In the genomic region with DNA sequence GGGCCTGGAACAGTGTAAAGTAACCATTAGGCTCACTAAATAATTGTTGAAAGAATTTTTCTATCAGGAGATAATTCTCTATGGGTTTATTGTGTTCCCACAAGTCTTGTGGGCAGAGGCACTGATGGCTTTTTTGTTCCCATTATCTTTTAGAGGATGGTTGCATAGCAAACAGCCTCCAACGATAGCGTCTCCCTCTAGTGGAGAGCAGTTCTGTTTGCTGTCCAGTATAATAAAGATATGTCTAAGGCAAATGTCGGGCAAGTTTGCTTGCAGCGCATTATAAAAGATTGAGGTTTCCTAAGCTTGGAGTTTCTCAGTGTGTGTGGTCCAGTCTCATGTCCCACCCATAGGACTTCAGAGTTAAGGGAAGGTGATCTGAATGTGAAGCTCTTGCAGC, we compare ENCODE assay signal across 12 cellular contexts. TPM values are rescaled to one million over a fixed set of nuclear protein-coding genes. Genes with fewer than 3 reads are reported as not detected.
DNase-seq lines count a peak whose midpoint lies in the region; ATAC-seq, FAIRE-seq and TF ChIP-seq lines count a peak whose summit lies in the region.
"Had no signal": no experiment of that assay in that cellular context is flagged by ENCODE, and none has a peak within 500 bp of the region (broad histone marks: within the 10 kb centered on the region; RNA-seq: fewer than 3 reads in every experiment).

No MANE protein-coding gene starts in this region.

- no peak for TF ChIP-seq EP300 in H1 (IDR thresholded peaks at IDR 0.05; ENCODE audit: borderline replicate concordance in 1 of 2, low read depth in 2 of 2, low read length in 2 of 2)

- H2AFZ ChIP-seq in H1 (ENCODE audit: low read length) = no peak overlapping the region

- WGBS in H1 (ENCODE audit: extremely low coverage in 1 of 2, insufficient coverage in 1 of 2, insufficient read length in 1 of 2, insufficient replicate concordance in 2 of 2, low coverage in 1 of 2, low lambda C conversion rate in 2 of 2, missing lambda C conversion rate in 1 of 2), 2 experiments = 56% methylated on average over 4 of the region's 4 CpGs; no CpG with 5 or more reads in 1 of the 2 experiments

- H3K18ac ChIP-seq in H1 (ENCODE audit: extremely low read depth, low read length) = no peak overlapping the region

- TF ChIP-seq CTCF in GM12864 (IDR thresholded peaks at IDR 0.05; ENCODE audit: low read depth, low read length, missing control alignments) = peak; percentile 38
- TF ChIP-seq CTCF in H1 (IDR thresholded peaks at IDR 0.05; ENCODE audit: control extremely low read depth in 1 of 3, insufficient read depth in 1 of 3, low read depth in 1 of 3, low read length in 3 of 3) = peak in 2 of 3 experiments; percentile 52 to 68; a peak in 3 of 4 replicates

- H3K4me2 ChIP-seq in H1 (ENCODE audit: insufficient read depth in 1 of 2, low read depth in 2 of 2, low read length in 2 of 2) = no peak overlapping the region; a peak in 1 of 4 replicates

- H4K5ac ChIP-seq in H1 (ENCODE audit: insufficient read length, low read depth, low read length) = no peak overlapping the region

- H3K36me3 ChIP-seq in H1 (ENCODE audit: control insufficient read depth in 2 of 4, insufficient read depth in 4 of 4, low read length in 3 of 4) = peaks cover 0 to 6% (median 0%) of the 10 kb centered on the region in 4 experiments; a peak in 1 of 8 replicates
- H3K36me3 ChIP-seq: sigmoid colon had no signal

- peak; percentile 7 for DNase-seq in ACHN
- DNase-seq in GM12864 (ENCODE audit: low read depth) = no peak
- peak; percentile 11 for DNase-seq in NCI-H345 treated with DMSO at 0.1 percent for 48 hours (lab: John Stamatoyannopoulos, UW; ENCODE audit: unreplicated experiment)
- no peak for DNase-seq in H1 (ENCODE audit: low read depth in 1 of 2, low spot score in 2 of 2)
- DNase-seq in GDM1 (lab: John Stamatoyannopoulos, UW) = no peak
- no peak for DNase-seq in activated T-helper 2 cell treated with anti-CD3 and anti-CD28 coated beads, Interferon-gamma antibody, Interleukin-2, Interleukin-4, amounts not matched to agents 10 μg/mL and 5 μg/mL and 100 μg/mL, durations not matched to agents 14 hours and 24 hours and 36 hours (ENCODE audit: low spot score)
- DNase-seq in effector memory CD8-positive, alpha-beta T cell = no peak
- DNase-seq in NOMO-1 treated with DMSO at 0.1 percent for 48 hours (lab: John Stamatoyannopoulos, UW; ENCODE audit: unreplicated experiment) = no peak
- DNase-seq: NCI-H1105, T-helper 2 cell had no signal

- peaks cover 0 to 5% (median 2%) of the 10 kb centered on the region in 4 experiments; a peak in 3 of 7 replicates for H3K4me1 ChIP-seq in H1 (replicated peaks in 1 of 4; ENCODE audit: control insufficient read depth in 3 of 4, insufficient read depth in 4 of 4, low read length in 3 of 4)

- no peaks in the 10 kb centered on the region for H3K9me3 Mint-ChIP-seq in activated T-helper 2 cell treated with anti-CD3 and anti-CD28 coated beads, Interferon-gamma antibody, Interleukin-2, Interleukin-4, amounts not matched to agents 10 μg/mL and 5 μg/mL and 100 μg/mL, durations not matched to agents 14 hours and 24 hours and 36 hours
- H3K9me3 Mint-ChIP-seq in effector memory CD8-positive, alpha-beta T cell = no peaks in the 10 kb centered on the region

- H4K8ac ChIP-seq in H1 (ENCODE audit: extremely low read depth, insufficient read depth, low read length) = no peak overlapping the region

- no peaks in the 10 kb centered on the region for H3K36me3 Mint-ChIP-seq in activated T-helper 2 cell treated with anti-CD3 and anti-CD28 coated beads, Interferon-gamma antibody, Interleukin-2, Interleukin-4, amounts not matched to agents 10 μg/mL and 5 μg/mL and 100 μg/mL, durations not matched to agents 14 hours and 24 hours and 36 hours (ENCODE audit: low read depth)
- H3K36me3 Mint-ChIP-seq in effector memory CD8-positive, alpha-beta T cell (ENCODE audit: insufficient read depth) = no peaks in the 10 kb centered on the region

- H3K27me3 ChIP-seq in H1 (replicated peaks in 1 of 4; ENCODE audit: control insufficient read depth in 3 of 4, extremely low read depth in 1 of 4, insufficient read depth in 3 of 4, low read length in 3 of 4) = peaks cover 36 to 83% (median 62%) of the 10 kb centered on the region in 4 experiments

- H4K20me1 ChIP-seq in H1 (replicated peaks in 1 of 2; ENCODE audit: control insufficient read depth in 1 of 2, insufficient read depth in 2 of 2, low read length in 2 of 2) = peaks cover 3 to 5% of the 10 kb centered on the region in 2 experiments

- H4K91ac ChIP-seq in H1 (replicated peaks; ENCODE audit: insufficient read length, low read length) = no peak overlapping the region

- TF ChIP-seq RAD21 in H1 (IDR thresholded peaks at IDR 0.05 in 1 of 2, conservative IDR thresholded peaks at IDR 0.05 in 1 of 2; ENCODE audit: low read depth in 2 of 2, low read length in 2 of 2) = peak; percentile 30 to 50

- H3K79me2 ChIP-seq in H1 (ENCODE audit: control insufficient read depth in 1 of 2, insufficient read depth in 2 of 2, low read length in 2 of 2) = no peaks in the 10 kb centered on the region

- H3K4ac ChIP-seq in H1 (replicated peaks; ENCODE audit: insufficient read length, low read depth, low read length) = no peak overlapping the region

- no peak overlapping the region for H2BK120ac ChIP-seq in H1 (replicated peaks; ENCODE audit: low read depth, low read length)

- TF ChIP-seq POLR2A in H1 (IDR thresholded peaks at IDR 0.05; ENCODE audit: control extremely low read depth in 1 of 2, low read depth in 2 of 2, low read length in 2 of 2) = no peak

- no peak overlapping the region for H2BK20ac ChIP-seq in H1 (ENCODE audit: low read length)

- H3K4me1 Mint-ChIP-seq in activated T-helper 2 cell treated with anti-CD3 and anti-CD28 coated beads, Interferon-gamma antibody, Interleukin-2, Interleukin-4, amounts not matched to agents 10 μg/mL and 5 μg/mL and 100 μg/mL, durations not matched to agents 14 hours and 24 hours and 36 hours (ENCODE audit: low read depth) = peaks cover 2% of the 10 kb centered on the region
- peaks cover 0 to 2% of the 10 kb centered on the region in 2 donors for H3K4me1 Mint-ChIP-seq in effector memory CD8-positive, alpha-beta T cell (ENCODE audit: low read depth in 2 of 2)

- H2AK5ac ChIP-seq in H1 (ENCODE audit: low read depth, low read length) = no peak overlapping the region

- no peak overlapping the region for H3K4me3 Mint-ChIP-seq in activated T-helper 2 cell treated with anti-CD3 and anti-CD28 coated beads, Interferon-gamma antibody, Interleukin-2, Interleukin-4, amounts not matched to agents 10 μg/mL and 5 μg/mL and 100 μg/mL, durations not matched to agents 14 hours and 24 hours and 36 hours (ENCODE audit: low read depth)
- no peak overlapping the region for H3K4me3 Mint-ChIP-seq in effector memory CD8-positive, alpha-beta T cell

- H3K9me3 ChIP-seq in H1 (ENCODE audit: insufficient read depth in 2 of 2, low read depth in 1 of 2, low read length in 1 of 2) = no peaks in the 10 kb centered on the region
- H3K9me3 ChIP-seq: sigmoid colon had no signal

- H3K23ac ChIP-seq in H1 (ENCODE audit: insufficient read length) = no peak overlapping the region

- intact Hi-C loops in activated T-helper 2 cell treated with anti-CD3 and anti-CD28 coated beads, Interferon-gamma antibody, Interleukin-2, Interleukin-4, amounts not matched to agents 10 μg/mL and 5 μg/mL and 100 μg/mL, durations not matched to agents 14 hours and 24 hours and 36 hours (cut with micrococcal nuclease) = no loop called here

- H3K4me3 ChIP-seq in GM12864 (ENCODE audit: low read depth, low read length) (no peak overlapping the region), H1 (ENCODE audit: extremely low read depth in 1 of 4, insufficient read depth in 2 of 4, low read depth in 3 of 4, low read length in 4 of 4) (no peak overlapping the region)
- H3K4me3 ChIP-seq: sigmoid colon had no signal

- in situ Hi-C loops in ACHN (cut with HindIII; ENCODE audit: low pct_ligation_motif_present, low pct_unique_long_range_greater_than_20kb, low sequenced_read_pairs) = no loop called here

- no peak for FAIRE-seq in H1 (lab: Jason Lieb, UNC)

- H3K23me2 ChIP-seq in H1 (ENCODE audit: low read depth, low read length) = peaks cover 12% of the 10 kb centered on the region; the same call in 1 of the 2 replicates

- H3K79me1 ChIP-seq in H1 (ENCODE audit: low read depth, low read length) = no peaks in the 10 kb centered on the region

- H2BK5ac ChIP-seq in H1 (ENCODE audit: low read depth, low read length) = no peak overlapping the region

- no peak overlapping the region for H3K9ac ChIP-seq in H1 (replicated peaks in 1 of 4; ENCODE audit: extremely low read depth in 1 of 4, low read depth in 3 of 4, low read length in 3 of 4)

- POLR2A ChIA-PET in H1 (lab: Charles Lee; ENCODE audit: partially characterized antibody) = no interaction called here

- H3K27ac ChIP-seq in H1 (ENCODE audit: low read depth, low read length) = no peak overlapping the region
- H3K27ac ChIP-seq: sigmoid colon had no signal

- no peak overlapping the region for H3K14ac ChIP-seq in H1 (ENCODE audit: insufficient read length)

- no peak overlapping the region for H3K56ac ChIP-seq in H1 (replicated peaks; ENCODE audit: insufficient read length, low read depth, low read length)

- no peak overlapping the region for H3K27ac Mint-ChIP-seq in activated T-helper 2 cell treated with anti-CD3 and anti-CD28 coated beads, Interferon-gamma antibody, Interleukin-2, Interleukin-4, amounts not matched to agents 10 μg/mL and 5 μg/mL and 100 μg/mL, durations not matched to agents 14 hours and 24 hours and 36 hours
- no peak overlapping the region for H3K27ac Mint-ChIP-seq in effector memory CD8-positive, alpha-beta T cell

- peaks cover 39% of the 10 kb centered on the region for H3K27me3 Mint-ChIP-seq in activated T-helper 2 cell treated with anti-CD3 and anti-CD28 coated beads, Interferon-gamma antibody, Interleukin-2, Interleukin-4, amounts not matched to agents 10 μg/mL and 5 μg/mL and 100 μg/mL, durations not matched to agents 14 hours and 24 hours and 36 hours (ENCODE audit: low read depth)
- H3K27me3 Mint-ChIP-seq in effector memory CD8-positive, alpha-beta T cell = peaks cover 24 to 32% of the 10 kb centered on the region in 2 donors

- ATAC-seq in effector memory CD8-positive, alpha-beta T cell (replicated peaks) = no peak

- H2BK15ac ChIP-seq in H1 (ENCODE audit: low read length) = no peak overlapping the region

- CTCF ChIA-PET in H1 (lab: Charles Lee; ENCODE audit: partially characterized antibody) = interaction anchor here (0.7 to 1.8 kb wide), 16 partner anchors 17 to 110 kb away, joined by 3 to 6 read pairs (median 3); a partner anchor contains a TSS

- no peak overlapping the region for H2BK12ac ChIP-seq in H1 (ENCODE audit: low read depth, low read length)

RNA-seq across cellular contexts. Expression of a gene that starts 1.3 kb away (rescaled TPM):
- 0.28 and 0.29 TPM in 2 replicates for total RNA-seq in H1 (2021; fragmentation: NEBNext Ultra II Directional; extraction: Animal tissue kit (Norgen Biotek cat#: 25700))
- polyA plus RNA-seq in H1 (2011; rRNA removed) = 0.08 and 0.15 TPM in 2 replicates
- polyA plus RNA-seq in H1 (2011; cell fraction: cytosol; rRNA removed) = 0.10 TPM
- 1.3 TPM for polyA plus RNA-seq in H1 (2011; cell fraction: nucleus; rRNA removed)
- polyA plus RNA-seq in H1 (2012, experiment 1 of 2) = 0.24 to 0.34 TPM (median 0.26 TPM) in 4 replicates
- polyA plus RNA-seq in H1 (2012, experiment 2 of 2) = 0.63 TPM
- 0.16 TPM for polyA plus RNA-seq in H1 (2013, experiment 1 of 2)
- 0.17 TPM for polyA plus RNA-seq in H1 (2013, experiment 2 of 2)
- polyA minus RNA-seq in H1 (2011; rRNA and poly(A)+ RNA removed) = 0.16 and 1.2 TPM in 2 replicates
- 0.88 TPM for polyA minus RNA-seq in H1 (2011; cell fraction: cytosol; rRNA and poly(A)+ RNA removed)
- 1.6 TPM for polyA minus RNA-seq in H1 (2011; cell fraction: nucleus; rRNA and poly(A)+ RNA removed)
- 0.41 and 0.46 TPM in 2 replicates for total RNA-seq in activated T-helper 2 cell treated with anti-CD3 and anti-CD28 coated beads, Interferon-gamma antibody, Interleukin-2, Interleukin-4, amounts not matched to agents 10 μg/mL and 5 μg/mL and 100 μg/mL, durations not matched to agents 14 hours and 24 hours and 36 hours
- total RNA-seq: liver had no signal
- polyA plus RNA-seq: liver had no signal

RNA-seq across cellular contexts. Expression of a gene that starts 36.7 kb away (rescaled TPM):
- not detected in 2 replicates for total RNA-seq in H1 (2021; fragmentation: NEBNext Ultra II Directional; extraction: Animal tissue kit (Norgen Biotek cat#: 25700))
- 0.06 and 0.11 TPM in 2 replicates for polyA plus RNA-seq in H1 (2011; rRNA removed)
- polyA plus RNA-seq in H1 (2011; cell fraction: cytosol; rRNA removed) = 0.14 TPM
- 0.14 TPM for polyA plus RNA-seq in H1 (2011; cell fraction: nucleus; rRNA removed)
- not detected in 4 replicates for polyA plus RNA-seq in H1 (2012, experiment 1 of 2)
- not detected for polyA plus RNA-seq in H1 (2012, experiment 2 of 2)
- not detected for polyA plus RNA-seq in H1 (2013, experiment 1 of 2)
- not detected for polyA plus RNA-seq in H1 (2013, experiment 2 of 2)
- polyA minus RNA-seq in H1 (2011; rRNA and poly(A)+ RNA removed) = not detected in 2 replicates
- polyA minus RNA-seq in H1 (2011; cell fraction: cytosol; rRNA and poly(A)+ RNA removed) = not detected
- not detected for polyA minus RNA-seq in H1 (2011; cell fraction: nucleus; rRNA and poly(A)+ RNA removed)
- total RNA-seq in activated T-helper 2 cell treated with anti-CD3 and anti-CD28 coated beads, Interferon-gamma antibody, Interleukin-2, Interleukin-4, amounts not matched to agents 10 μg/mL and 5 μg/mL and 100 μg/mL, durations not matched to agents 14 hours and 24 hours and 36 hours = not detected in 2 replicates
- total RNA-seq: liver had no signal
- polyA plus RNA-seq: liver had no signal

Comparison
In these comparisons a context has a peak if more than half of its experiments do, and no peak if none do; other contexts are left out.
1. DNase-seq: peak in ACHN (single experiment) and NCI-H345 treated with DMSO at 0.1 percent for 48 hours (single experiment); none in GM12864 (single experiment), H1 (0 of 2), GDM1 (single experiment), activated T-helper 2 cell treated with anti-CD3 and anti-CD28 coated beads, Interferon-gamma antibody, Interleukin-2, Interleukin-4, amounts not matched to agents 10 μg/mL and 5 μg/mL and 100 μg/mL, durations not matched to agents 14 hours and 24 hours and 36 hours (single experiment), effector memory CD8-positive, alpha-beta T cell (0 of 3) and NOMO-1 treated with DMSO at 0.1 percent for 48 hours (single experiment).